9 cellular contexts compared by ENCODE assay signal in genomic region chr1:6208723-6209660, GRCh38. TPM values are rescaled to one million over a fixed set of nuclear protein-coding genes. Genes with fewer than 3 reads are reported as not detected.
DNase-seq lines count a peak whose midpoint lies in the region; ATAC-seq and TF ChIP-seq lines count a peak whose summit lies in the region.
"Had no signal": no experiment of that assay in that cellular context is flagged by ENCODE, and none has a peak within 500 bp of the region (broad histone marks: within the 10 kb centered on the region; RNA-seq: fewer than 3 reads in every experiment).

No MANE protein-coding gene starts in this region.

- TF ChIP-seq CTCF in HFFc6 (IDR thresholded peaks at IDR 0.05) (peak; percentile 27), fibroblast of the aortic adventitia (IDR thresholded peaks at IDR 0.05; ENCODE audit: insufficient read depth, low read length) (peak; percentile 48), neutrophil (IDR thresholded peaks at IDR 0.05) (peak; percentile 6)

- H3K4me1 Mint-ChIP-seq in HFFc6 (ENCODE audit: low read depth): no peaks in the 10 kb centered on the region

- no peak for ATAC-seq in GM21390 (IDR thresholded peaks at IDR 0.05; ENCODE audit: unreplicated experiment)

- H3K4me3 Mint-ChIP-seq in HFFc6: no peak overlapping the region

- H3K9me3 Mint-ChIP-seq in HFFc6: no peaks in the 10 kb centered on the region

- H3K4me3 ChIP-seq in fibroblast of the aortic adventitia (ENCODE audit: low read depth, low read length) (peak overlapping the region; percentile 41), neutrophil (ENCODE audit: low read depth in 1 of 2, low read length in 1 of 2) (peak overlapping the region in 1 of 2 experiments; percentile 36)

- no peak overlapping the region for H3K27ac Mint-ChIP-seq in HFFc6

- DNase-seq in AG20443 (ENCODE audit: low spot score) (peak; percentile 89), HFFc6 (peak; percentile 23), fibroblast of the aortic adventitia (ENCODE audit: low read depth) (no peak), NCI-H1436 treated with DMSO at 0.1 percent for 48 hours (lab: John Stamatoyannopoulos, UW) (no peak), putamen (ENCODE audit: low spot score) (no peak)
- DNase-seq in activated CD4-positive, CD25-positive, alpha-beta regulatory T cell treated with anti-CD3 and anti-CD28 coated beads, Interleukin-2, amount 50 U/mL, for 72 hours: peak; percentile 48

- H3K9me3 ChIP-seq in neutrophil: no peaks in the 10 kb centered on the region

- no peaks in the 10 kb centered on the region for H3K36me3 Mint-ChIP-seq in HFFc6 (ENCODE audit: low read depth)

- peaks cover 99% of the 10 kb centered on the region for H3K27me3 ChIP-seq in neutrophil

- peaks cover 26 to 34% of the 10 kb centered on the region in 2 experiments for H3K4me1 ChIP-seq in neutrophil (ENCODE audit: control insufficient read depth in 1 of 2, insufficient read depth in 1 of 2, low read depth in 1 of 2, low read length in 1 of 2)

- peaks cover 1% of the 10 kb centered on the region; the same call in 1 of the 2 replicates for H3K27me3 Mint-ChIP-seq in HFFc6 (ENCODE audit: insufficient read depth)

- no peak overlapping the region for H3K27ac ChIP-seq in neutrophil
- H3K27ac ChIP-seq: epithelial cell of prostate had no signal

- H3K36me3 ChIP-seq in neutrophil: no peaks in the 10 kb centered on the region

RNA-seq across cellular contexts. Expression of gene RNF207, which starts 3.1 kb away (rescaled TPM):
- 1 to 10 TPM; 2.0 to 5.2 (median 2.9) TPM for total RNA-seq in HFFc6 (2021; fragmentation: NEBNext Ultra II Directional; extraction: Animal tissue kit (Norgen Biotek cat#: 25700))
- 7.8 and 42.6 TPM in 2 replicates for total RNA-seq in fibroblast of the aortic adventitia (ENCODE audit: low replicate concordance)

RNA-seq across cellular contexts. Expression of gene RPL22, which starts 9.6 kb away (rescaled TPM):
- 100 to 1,000 TPM; 233 to 341 (median 324) TPM for total RNA-seq in HFFc6 (2021; fragmentation: NEBNext Ultra II Directional; extraction: Animal tissue kit (Norgen Biotek cat#: 25700))
- 169 and 279 TPM in 2 replicates for total RNA-seq in fibroblast of the aortic adventitia (ENCODE audit: low replicate concordance)

RNA-seq across cellular contexts. Expression of gene ICMT, which starts 26.8 kb away (rescaled TPM):
- total RNA-seq in HFFc6 (2021; fragmentation: NEBNext Ultra II Directional; extraction: Animal tissue kit (Norgen Biotek cat#: 25700)): 100 to 1,000 TPM in 2 of 6 experiments, 10 to 100 TPM in 4; 89.8 to 116 (median 96.0) TPM
- total RNA-seq in fibroblast of the aortic adventitia (ENCODE audit: low replicate concordance): 53.5 and 99.1 TPM in 2 replicates

RNA-seq across cellular contexts. Expression of gene CHD5, which starts 28.9 kb away (rescaled TPM):
- under 1 TPM in 4 of 6 experiments, not detected in 2; 0.05 to 0.36 (median 0.16) TPM for total RNA-seq in HFFc6 (2021; fragmentation: NEBNext Ultra II Directional; extraction: Animal tissue kit (Norgen Biotek cat#: 25700))
- 0.08 and 0.09 TPM in 2 replicates for total RNA-seq in fibroblast of the aortic adventitia (ENCODE audit: low replicate concordance)

RNA-seq across cellular contexts. Expression of gene HES3, which starts 35.0 kb away (rescaled TPM):
- total RNA-seq in HFFc6 (2021; fragmentation: NEBNext Ultra II Directional; extraction: Animal tissue kit (Norgen Biotek cat#: 25700)): not detected
- not detected in 2 replicates for total RNA-seq in fibroblast of the aortic adventitia (ENCODE audit: low replicate concordance)

Comparison
In these comparisons a context has a peak if more than half of its experiments do, and no peak if none do; other contexts are left out.
1. DNase-seq: peak in AG20443 (single experiment), HFFc6 (single experiment) and activated CD4-positive, CD25-positive, alpha-beta regulatory T cell treated with anti-CD3 and anti-CD28 coated beads, Interleukin-2, amount 50 U/mL, for 72 hours (single experiment); none in fibroblast of the aortic adventitia (single experiment), NCI-H1436 treated with DMSO at 0.1 percent for 48 hours (single experiment) and putamen (single experiment).
2. Peak in every context shown above with its lines, with median percentiles within 50 percentile points of each other: CTCF ChIP-seq.